ENCODE assay signal across 7 cellular contexts in the genomic region with DNA sequence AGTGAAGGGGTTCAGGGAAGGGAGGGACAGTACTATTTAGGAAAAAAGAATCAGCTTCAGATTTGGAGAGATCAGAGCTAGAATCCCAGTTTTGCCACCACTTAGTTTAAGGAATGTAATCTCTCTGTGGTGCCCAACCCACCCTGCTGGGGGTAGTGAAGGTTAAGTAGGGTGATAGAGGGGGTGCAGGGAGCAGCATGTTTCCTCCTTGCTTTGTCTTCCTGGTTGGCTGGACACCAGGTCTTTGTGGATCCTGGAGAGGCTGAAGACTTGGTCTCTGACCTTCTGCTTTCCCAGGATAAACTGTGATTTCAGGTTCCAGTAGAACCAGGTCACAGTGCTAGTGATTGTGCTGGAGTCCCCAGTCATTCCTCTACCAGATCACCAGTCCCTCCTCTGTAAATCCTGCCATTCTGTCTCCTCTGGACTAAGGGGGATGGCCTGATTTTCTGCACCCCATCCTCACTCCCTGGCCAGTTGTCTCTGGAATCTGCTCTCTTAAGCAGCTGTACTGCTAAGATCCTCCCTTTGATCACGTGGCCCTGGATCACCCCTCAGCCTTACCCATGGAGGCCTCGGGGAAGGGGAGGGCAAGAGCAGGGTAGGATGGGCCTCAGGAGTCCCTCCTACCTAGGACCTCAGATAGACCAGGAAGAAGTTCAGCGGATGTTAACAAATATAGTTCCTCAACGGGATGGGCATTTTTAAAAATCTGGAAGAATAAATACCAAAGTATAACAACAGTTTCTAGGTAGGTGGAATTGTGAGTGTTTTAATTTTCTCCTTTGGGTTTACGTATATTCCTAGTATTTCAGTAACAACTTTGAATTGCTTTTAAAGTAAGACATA. TPM values are rescaled to one million over a fixed set of nuclear protein-coding genes. Genes with fewer than 3 reads are reported as not detected.
DNase-seq lines count a peak whose midpoint lies in the region; ATAC-seq, FAIRE-seq and TF ChIP-seq lines count a peak whose summit lies in the region.
"Had no signal": no experiment of that assay in that cellular context is flagged by ENCODE, and none has a peak within 500 bp of the region (broad histone marks: within the 10 kb centered on the region; RNA-seq: fewer than 3 reads in every experiment).

No MANE protein-coding gene starts in this region.

- TF ChIP-seq POLR2A in GM12878 (IDR thresholded peaks at IDR 0.05; ENCODE audit: low read depth, low read length): no peak

- no peak for TF ChIP-seq EP300 in GM12878 (IDR thresholded peaks at IDR 0.05; ENCODE audit: borderline replicate concordance in 1 of 2, control insufficient read depth in 1 of 2, low read depth in 2 of 2, low read length in 2 of 2)

- peak overlapping the region; percentile 98 for H3K4me3 Mint-ChIP-seq in neural crest cell

- POLR2A ChIA-PET in GM12878 (lab: Charles Lee): interaction anchor here (0.6 to 1.4 kb wide), 3 partner anchors 13 to 316 kb away, joined by 3 to 4 read pairs (median 3); a partner anchor contains a TSS

- H3K79me2 ChIP-seq in GM12878 (ENCODE audit: control insufficient read depth, insufficient read depth, low read length): peaks cover 2% of the 10 kb centered on the region; the same call in 1 of the 2 replicates

- H3K9me3 ChIP-seq in GM12878 (replicated peaks; ENCODE audit: control insufficient read depth, insufficient read depth, low read length): no peaks in the 10 kb centered on the region

- no peaks in the 10 kb centered on the region for H3K27me3 ChIP-seq in GM12878 (replicated peaks in 1 of 2; ENCODE audit: control insufficient read depth in 2 of 2, insufficient read depth in 2 of 2, low read length in 1 of 2)
- H3K27me3 ChIP-seq: foreskin keratinocyte had no signal

- RAD21 ChIA-PET in GM12878 (lab: Charles Lee; ENCODE audit: unreplicated experiment): interaction anchor here (1.0 kb wide), 1 partner anchor 175 kb away, joined by 3 read pairs; a partner anchor contains a TSS

- H4K20me1 ChIP-seq in GM12878 (ENCODE audit: control insufficient read depth, insufficient read depth): no peaks in the 10 kb centered on the region

- peak overlapping the region; percentile 41 for H3K27ac Mint-ChIP-seq in neural crest cell (ENCODE audit: unreplicated experiment)

- BruUV-seq in GM12878 (replicated peaks; lab: Mats Ljungman, UMichigan): no TSS peak

- ATAC-seq in GM12878: 0 out of 3 replicates have a peak, but pooled peaks have one; percentile 10
- ATAC-seq: foreskin keratinocyte had no signal

- CTCF ChIA-PET in GM12878 (lab: Yijun Ruan, JAX): interaction anchor here (1.0 to 1.4 kb wide), 4 partner anchors 19 to 250 kb away, joined by 3 to 4 read pairs (median 3); no protein-coding TSS in a partner anchor

- H3K36me3 Mint-ChIP-seq in neural crest cell (ENCODE audit: low read depth): no peaks in the 10 kb centered on the region

- peak overlapping the region; percentile 26; the same call in 1 of the 2 replicates for H3K4me2 ChIP-seq in GM12878 (ENCODE audit: control insufficient read depth, insufficient read depth)

- in situ Hi-C loops in GM12878 (cut with MboI): no loop called here

- no peak overlapping the region for H3K27ac ChIP-seq in GM12878 (ENCODE audit: control insufficient read depth, insufficient read depth)
- H3K27ac ChIP-seq: foreskin keratinocyte had no signal

- 52% methylated on average over 5 of the region's 5 CpGs for WGBS in GM12878 (ENCODE audit: insufficient coverage, insufficient replicate concordance, low lambda C conversion rate, missing lambda C conversion rate)

- DNase-seq in GM03348 (ENCODE audit: low spot score) (peak; percentile 72), GM12878 (ENCODE audit: low read depth, low spot score) (peak; percentile 28), neural crest cell (ENCODE audit: low read depth, low spot score) (no peak), SHP77 treated with DMSO at 0.1 percent for 48 hours (lab: John Stamatoyannopoulos, UW) (no peak), NCI-H1694 treated with DMSO at 0.1 percent for 48 hours (lab: John Stamatoyannopoulos, UW) (no peak)
- no peak for DNase-seq in stimulated activated CD4-positive, alpha-beta T cell treated with anti-CD3 and anti-CD28 coated beads, Interleukin-1b, Interleukin-23, amount 100 ng/mL, for 48 hours

- H3K27me3 Mint-ChIP-seq in neural crest cell (ENCODE audit: low read depth): peaks cover 6% of the 10 kb centered on the region

- TF ChIP-seq CTCF in GM12878 (IDR thresholded peaks at IDR 0.05 in 2 of 3, conservative IDR thresholded peaks at IDR 0.05 in 1 of 3; ENCODE audit: control insufficient read depth in 2 of 3, extremely low read depth in 1 of 3, insufficient read depth in 1 of 3, low read depth in 3 of 3, low read length in 3 of 3): no peak
- TF ChIP-seq CTCF in neural crest cell (conservative IDR thresholded peaks at IDR 0.05): no peak

- no peak for FAIRE-seq in GM12878 (lab: Jason Lieb, UNC)

- no peak for TF ChIP-seq RAD21 in GM12878 (IDR thresholded peaks at IDR 0.05; ENCODE audit: insufficient read depth, low read depth, low read length)

- H3K9me3 Mint-ChIP-seq in neural crest cell: no peaks in the 10 kb centered on the region

- no peaks in the 10 kb centered on the region for H3K36me3 ChIP-seq in GM12878 (ENCODE audit: control insufficient read depth in 2 of 2, insufficient read depth in 2 of 2, low read length in 1 of 2)

- H3K4me3 ChIP-seq in GM12878: no peak overlapping the region

- no peak overlapping the region for H3K9ac ChIP-seq in GM12878 (ENCODE audit: control insufficient read depth, insufficient read depth, low read length)

- peaks cover 17% of the 10 kb centered on the region for H3K4me1 ChIP-seq in GM12878 (ENCODE audit: control insufficient read depth, insufficient read depth, low read length)

- H3K4me1 Mint-ChIP-seq in neural crest cell: peaks cover 74% of the 10 kb centered on the region

- SMC1A ChIA-PET in GM12878 (lab: Charles Lee; ENCODE audit: uncharacterized antibody, unreplicated experiment): interaction anchor here (1.3 to 3.1 kb wide), 3 partner anchors 13 to 143 kb away, joined by 3 to 9 read pairs (median 3); no protein-coding TSS in a partner anchor

- no peak overlapping the region for H2AFZ ChIP-seq in GM12878 (ENCODE audit: control insufficient read depth, low read depth, low read length)

- intact Hi-C loops in GM12878 (cut with micrococcal nuclease; ENCODE audit: unreplicated experiment): no loop called here

RNA-seq across cellular contexts. Expression of a gene that starts 3.1 kb away (rescaled TPM):
- 22.1 and 24.5 TPM in 2 replicates for total RNA-seq in GM12878 (2013; cell fraction: nucleolus; rRNA removed)
- 8.5 and 10.1 TPM in 2 replicates for total RNA-seq in GM12878 (2014; rRNA removed)
- 4.8 and 5.2 TPM in 2 replicates for total RNA-seq in GM12878 (2014; rRNA removed; fragmentation: Illumina TruSeq; extraction: Trizol)
- total RNA-seq in GM12878 (2021): 9.4 and 10.4 TPM in 2 replicates
- polyA plus RNA-seq in GM12878 (2011; ENCODE audit: low read depth): 9.5 TPM
- 8.7 and 14.9 TPM in 2 replicates for polyA plus RNA-seq in GM12878 (2011; rRNA removed)
- 14.6 and 17.1 TPM in 2 replicates for polyA plus RNA-seq in GM12878 (2011; cell fraction: cytosol; rRNA removed)
- polyA plus RNA-seq in GM12878 (2011; cell fraction: nucleus; rRNA removed): 154 and 166 TPM in 2 replicates
- polyA plus RNA-seq in GM12878 (2012): 10.0 TPM in 2 replicates
- polyA plus RNA-seq in GM12878 (2014; fragmentation: Illumina TruSeq; extraction: Trizol): 6.1 and 9.4 TPM in 2 replicates
- polyA plus RNA-seq in GM12878 (2014; fragmentation: Nextera tagmentation; extraction: Ambion mirVana): 1 to 10 TPM in 1 of 2 experiments, under 1 TPM in 1; 0.45 to 1.2 TPM
- polyA plus RNA-seq in GM12878 (2014; rRNA removed): 13.6 and 14.1 TPM in 2 replicates
- polyA plus RNA-seq in GM12878 (2016; fragmentation: Nextera tagmentation; extraction: Ambion mirVana): 1 to 10 TPM; 4.2 to 4.6 TPM
- 10.8 and 12.7 TPM in 2 replicates for polyA minus RNA-seq in GM12878 (2011; rRNA and poly(A)+ RNA removed)
- polyA minus RNA-seq in GM12878 (2011; cell fraction: cytosol; rRNA and poly(A)+ RNA removed): 4.1 and 4.7 TPM in 2 replicates
- polyA minus RNA-seq in GM12878 (2011; cell fraction: nucleus; rRNA and poly(A)+ RNA removed): 16.7 and 21.1 TPM in 2 replicates
- 32.9 and 33.0 TPM in 2 replicates for total RNA-seq in neural crest cell

RNA-seq across cellular contexts. Expression of a gene that starts 5.0 kb away (rescaled TPM):
- 36.0 and 51.7 TPM in 2 replicates for total RNA-seq in GM12878 (2013; cell fraction: nucleolus; rRNA removed)
- total RNA-seq in GM12878 (2014; rRNA removed) (46.1 and 47.1 TPM in 2 replicates), GM12878 (2014; rRNA removed; fragmentation: Illumina TruSeq; extraction: Trizol) (21.4 and 26.1 TPM in 2 replicates), GM12878 (2021) (42.4 and 43.2 TPM in 2 replicates), neural crest cell (66.6 and 73.1 TPM in 2 replicates)
- 11.6 TPM for polyA plus RNA-seq in GM12878 (2011; ENCODE audit: low read depth)
- polyA plus RNA-seq in GM12878 (2011; rRNA removed) (18.3 and 30.4 TPM in 2 replicates), GM12878 (2014; fragmentation: Illumina TruSeq; extraction: Trizol) (13.6 and 22.1 TPM in 2 replicates), GM12878 (2014; fragmentation: Nextera tagmentation; extraction: Ambion mirVana) (1 to 10 TPM; 5.5 to 9.4 TPM), GM12878 (2014; rRNA removed) (44.2 and 54.0 TPM in 2 replicates), GM12878 (2016; fragmentation: Nextera tagmentation; extraction: Ambion mirVana) (10 to 100 TPM; 58.7 to 60.1 TPM)
- polyA plus RNA-seq in GM12878 (2011; cell fraction: cytosol; rRNA removed): 48.7 and 74.4 TPM in 2 replicates
- 192 and 199 TPM in 2 replicates for polyA plus RNA-seq in GM12878 (2011; cell fraction: nucleus; rRNA removed)
- 25.1 and 25.9 TPM in 2 replicates for polyA plus RNA-seq in GM12878 (2012)
- 17.8 and 36.9 TPM in 2 replicates for polyA minus RNA-seq in GM12878 (2011; rRNA and poly(A)+ RNA removed)
- 8.8 and 11.2 TPM in 2 replicates for polyA minus RNA-seq in GM12878 (2011; cell fraction: cytosol; rRNA and poly(A)+ RNA removed)
- 35.8 and 54.1 TPM in 2 replicates for polyA minus RNA-seq in GM12878 (2011; cell fraction: nucleus; rRNA and poly(A)+ RNA removed)

RNA-seq across cellular contexts. Expression of a gene that starts 11.2 kb away (rescaled TPM):
- not detected in 2 replicates for total RNA-seq in GM12878 (2013; cell fraction: nucleolus; rRNA removed)
- 0.23 TPM in 1 of 2 replicates, not detected in the other for total RNA-seq in GM12878 (2014; rRNA removed)
- not detected in 2 replicates for total RNA-seq in GM12878 (2014; rRNA removed; fragmentation: Illumina TruSeq; extraction: Trizol)
- total RNA-seq in GM12878 (2021): not detected in 2 replicates
- not detected for polyA plus RNA-seq in GM12878 (2011; ENCODE audit: low read depth)
- polyA plus RNA-seq in GM12878 (2011; rRNA removed): not detected in 2 replicates
- polyA plus RNA-seq in GM12878 (2011; cell fraction: cytosol; rRNA removed): 0.15 TPM in 1 of 2 replicates, not detected in the other
- polyA plus RNA-seq in GM12878 (2011; cell fraction: nucleus; rRNA removed): not detected in 2 replicates
- not detected in 2 replicates for polyA plus RNA-seq in GM12878 (2012)
- not detected in 2 replicates for polyA plus RNA-seq in GM12878 (2014; fragmentation: Illumina TruSeq; extraction: Trizol)
- polyA plus RNA-seq in GM12878 (2014; fragmentation: Nextera tagmentation; extraction: Ambion mirVana): under 1 TPM; 0.21 to 0.69 TPM
- 0.22 TPM in 1 of 2 replicates, not detected in the other for polyA plus RNA-seq in GM12878 (2014; rRNA removed)
- not detected for polyA plus RNA-seq in GM12878 (2016; fragmentation: Nextera tagmentation; extraction: Ambion mirVana)
- polyA minus RNA-seq in GM12878 (2011; rRNA and poly(A)+ RNA removed): not detected in 2 replicates
- polyA minus RNA-seq in GM12878 (2011; cell fraction: cytosol; rRNA and poly(A)+ RNA removed): not detected in 2 replicates
- polyA minus RNA-seq in GM12878 (2011; cell fraction: nucleus; rRNA and poly(A)+ RNA removed): not detected in 2 replicates
- total RNA-seq in neural crest cell: 0.73 TPM in 1 of 2 replicates, not detected in the other
- total RNA-seq: foreskin keratinocyte had no signal

RNA-seq across cellular contexts. Expression of a gene that starts 44.2 kb away (rescaled TPM):
- total RNA-seq in GM12878 (2013; cell fraction: nucleolus; rRNA removed): 454 and 500 TPM in 2 replicates
- 155 and 164 TPM in 2 replicates for total RNA-seq in GM12878 (2014; rRNA removed)
- 162 and 177 TPM in 2 replicates for total RNA-seq in GM12878 (2014; rRNA removed; fragmentation: Illumina TruSeq; extraction: Trizol)
- total RNA-seq in GM12878 (2021): 803 and 817 TPM in 2 replicates
- 722 TPM for polyA plus RNA-seq in GM12878 (2011; ENCODE audit: low read depth)
- 276 and 336 TPM in 2 replicates for polyA plus RNA-seq in GM12878 (2011; rRNA removed)
- polyA plus RNA-seq in GM12878 (2011; cell fraction: cytosol; rRNA removed): 364 and 463 TPM in 2 replicates
- 570 and 649 TPM in 2 replicates for polyA plus RNA-seq in GM12878 (2011; cell fraction: nucleus; rRNA removed)
- 822 and 853 TPM in 2 replicates for polyA plus RNA-seq in GM12878 (2012)
- polyA plus RNA-seq in GM12878 (2014; fragmentation: Illumina TruSeq; extraction: Trizol): 629 and 689 TPM in 2 replicates
- 100 to 1,000 TPM; 318 to 348 TPM for polyA plus RNA-seq in GM12878 (2014; fragmentation: Nextera tagmentation; extraction: Ambion mirVana)
- polyA plus RNA-seq in GM12878 (2014; rRNA removed): 337 and 342 TPM in 2 replicates
- 100 to 1,000 TPM; 109 to 127 TPM for polyA plus RNA-seq in GM12878 (2016; fragmentation: Nextera tagmentation; extraction: Ambion mirVana)
- polyA minus RNA-seq in GM12878 (2011; rRNA and poly(A)+ RNA removed): 693 and 777 TPM in 2 replicates
- 382 and 437 TPM in 2 replicates for polyA minus RNA-seq in GM12878 (2011; cell fraction: cytosol; rRNA and poly(A)+ RNA removed)
- polyA minus RNA-seq in GM12878 (2011; cell fraction: nucleus; rRNA and poly(A)+ RNA removed): 188 and 293 TPM in 2 replicates
- 1,351 and 1,375 TPM in 2 replicates for total RNA-seq in neural crest cell

RNA-seq across cellular contexts. Expression of a gene that starts 54.6 kb away (rescaled TPM):
- total RNA-seq in GM12878 (2013; cell fraction: nucleolus; rRNA removed): 82.6 and 90.1 TPM in 2 replicates
- total RNA-seq in GM12878 (2014; rRNA removed) (94.2 and 112 TPM in 2 replicates), GM12878 (2014; rRNA removed; fragmentation: Illumina TruSeq; extraction: Trizol) (126 and 133 TPM in 2 replicates), GM12878 (2021) (214 and 224 TPM in 2 replicates), neural crest cell (82.8 and 89.1 TPM in 2 replicates)
- 232 TPM for polyA plus RNA-seq in GM12878 (2011; ENCODE audit: low read depth)
- polyA plus RNA-seq in GM12878 (2011; rRNA removed) (111 and 116 TPM in 2 replicates), GM12878 (2014; fragmentation: Illumina TruSeq; extraction: Trizol) (271 and 372 TPM in 2 replicates), GM12878 (2014; fragmentation: Nextera tagmentation; extraction: Ambion mirVana) (100 to 1,000 TPM; 339 to 381 TPM), GM12878 (2014; rRNA removed) (195 TPM in 2 replicates), GM12878 (2016; fragmentation: Nextera tagmentation; extraction: Ambion mirVana) (100 to 1,000 TPM; 451 to 462 TPM)
- polyA plus RNA-seq in GM12878 (2011; cell fraction: cytosol; rRNA removed): 130 and 141 TPM in 2 replicates
- 50.3 and 51.6 TPM in 2 replicates for polyA plus RNA-seq in GM12878 (2011; cell fraction: nucleus; rRNA removed)
- polyA plus RNA-seq in GM12878 (2012): 263 and 277 TPM in 2 replicates
- 98.5 and 129 TPM in 2 replicates for polyA minus RNA-seq in GM12878 (2011; rRNA and poly(A)+ RNA removed)
- polyA minus RNA-seq in GM12878 (2011; cell fraction: cytosol; rRNA and poly(A)+ RNA removed): 41.8 and 44.8 TPM in 2 replicates
- 22.7 and 45.4 TPM in 2 replicates for polyA minus RNA-seq in GM12878 (2011; cell fraction: nucleus; rRNA and poly(A)+ RNA removed)

Comparison
In these comparisons a context has a peak if more than half of its experiments do, and no peak if none do; other contexts are left out.
1. DNase-seq: peak in GM03348 (single experiment) and GM12878 (single experiment); none in neural crest cell (single experiment), SHP77 treated with DMSO at 0.1 percent for 48 hours (single experiment), NCI-H1694 treated with DMSO at 0.1 percent for 48 hours (single experiment) and stimulated activated CD4-positive, alpha-beta T cell treated with anti-CD3 and anti-CD28 coated beads, Interleukin-1b, Interleukin-23, amount 100 ng/mL, for 48 hours (single experiment).